ENCODE assay signal across 1 cellular context in the genomic region with DNA sequence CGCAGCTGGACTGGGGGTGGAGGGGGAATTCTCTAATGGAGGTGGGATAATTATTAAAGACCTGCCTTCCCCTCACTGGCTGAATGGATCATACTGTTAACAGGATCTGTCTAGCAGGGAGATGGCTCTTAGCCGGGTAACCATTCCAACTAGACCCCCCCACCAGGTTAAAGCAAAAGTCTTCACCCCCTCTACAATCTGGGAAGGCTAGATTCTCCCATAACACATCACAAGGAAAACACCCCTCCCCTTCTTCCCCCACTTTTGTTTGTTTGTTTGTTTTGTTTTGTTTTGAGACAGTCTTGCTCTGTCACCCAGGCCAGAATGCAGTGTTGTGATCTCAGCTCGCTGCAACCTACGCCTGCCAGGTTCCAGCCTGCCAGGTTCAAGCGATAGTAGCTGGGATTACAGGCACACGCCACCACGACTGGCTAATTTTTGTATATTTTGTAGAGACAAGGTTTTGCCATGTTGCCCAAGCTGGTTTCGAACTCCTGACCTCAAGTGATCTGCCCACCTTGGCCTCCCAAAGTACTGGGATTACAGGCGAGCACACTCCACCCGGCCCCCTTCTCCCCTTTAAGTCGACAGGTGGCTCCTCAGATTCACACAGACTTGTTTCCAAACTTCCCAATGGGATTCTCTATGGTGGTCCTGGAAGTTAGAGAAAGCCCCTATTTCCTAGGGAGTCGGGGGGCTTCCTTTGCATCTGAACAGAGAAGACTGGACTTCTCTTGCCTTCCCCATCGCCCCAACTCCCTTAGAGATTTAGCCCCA.
TF ChIP-seq lines count a peak whose summit lies in the region.

No MANE protein-coding gene starts in this region.

TF ChIP-seq in K562, 482 proteins besides CTCF, POLR2A, EP300 and RAD21:
- TF ChIP-seq ELF1 (tag; IDR thresholded peaks at IDR 0.05) (no peak), ZNF165 (CRISPR knock-in tag; IDR thresholded peaks at IDR 0.05; ENCODE audit: borderline replicate concordance) (no peak), SUPT5H (IDR thresholded peaks at IDR 0.05) (0 out of 2 replicates have a peak, but pooled peaks have one; percentile 13), ZFP36 (IDR thresholded peaks at IDR 0.05; ENCODE audit: low read depth, low read length, partially characterized antibody) (no peak), KAT8 (IDR thresholded peaks at IDR 0.05; ENCODE audit: low read depth) (no peak)
- TF ChIP-seq, protein P1, sequence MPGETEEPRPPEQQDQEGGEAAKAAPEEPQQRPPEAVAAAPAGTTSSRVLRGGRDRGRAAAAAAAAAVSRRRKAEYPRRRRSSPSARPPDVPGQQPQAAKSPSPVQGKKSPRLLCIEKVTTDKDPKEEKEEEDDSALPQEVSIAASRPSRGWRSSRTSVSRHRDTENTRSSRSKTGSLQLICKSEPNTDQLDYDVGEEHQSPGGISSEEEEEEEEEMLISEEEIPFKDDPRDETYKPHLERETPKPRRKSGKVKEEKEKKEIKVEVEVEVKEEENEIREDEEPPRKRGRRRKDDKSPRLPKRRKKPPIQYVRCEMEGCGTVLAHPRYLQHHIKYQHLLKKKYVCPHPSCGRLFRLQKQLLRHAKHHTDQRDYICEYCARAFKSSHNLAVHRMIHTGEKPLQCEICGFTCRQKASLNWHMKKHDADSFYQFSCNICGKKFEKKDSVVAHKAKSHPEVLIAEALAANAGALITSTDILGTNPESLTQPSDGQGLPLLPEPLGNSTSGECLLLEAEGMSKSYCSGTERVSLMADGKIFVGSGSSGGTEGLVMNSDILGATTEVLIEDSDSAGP (CRISPR knock-in tag; IDR thresholded peaks at IDR 0.05) = no peak
- TF ChIP-seq, protein P2, sequence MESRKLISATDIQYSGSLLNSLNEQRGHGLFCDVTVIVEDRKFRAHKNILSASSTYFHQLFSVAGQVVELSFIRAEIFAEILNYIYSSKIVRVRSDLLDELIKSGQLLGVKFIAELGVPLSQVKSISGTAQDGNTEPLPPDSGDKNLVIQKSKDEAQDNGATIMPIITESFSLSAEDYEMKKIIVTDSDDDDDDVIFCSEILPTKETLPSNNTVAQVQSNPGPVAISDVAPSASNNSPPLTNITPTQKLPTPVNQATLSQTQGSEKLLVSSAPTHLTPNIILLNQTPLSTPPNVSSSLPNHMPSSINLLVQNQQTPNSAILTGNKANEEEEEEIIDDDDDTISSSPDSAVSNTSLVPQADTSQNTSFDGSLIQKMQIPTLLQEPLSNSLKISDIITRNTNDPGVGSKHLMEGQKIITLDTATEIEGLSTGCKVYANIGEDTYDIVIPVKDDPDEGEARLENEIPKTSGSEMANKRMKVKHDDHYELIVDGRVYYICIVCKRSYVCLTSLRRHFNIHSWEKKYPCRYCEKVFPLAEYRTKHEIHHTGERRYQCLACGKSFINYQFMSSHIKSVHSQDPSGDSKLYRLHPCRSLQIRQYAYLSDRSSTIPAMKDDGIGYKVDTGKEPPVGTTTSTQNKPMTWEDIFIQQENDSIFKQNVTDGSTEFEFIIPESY (CRISPR knock-in tag; IDR thresholded peaks at IDR 0.05) = no peak
- TF ChIP-seq, protein P3, sequence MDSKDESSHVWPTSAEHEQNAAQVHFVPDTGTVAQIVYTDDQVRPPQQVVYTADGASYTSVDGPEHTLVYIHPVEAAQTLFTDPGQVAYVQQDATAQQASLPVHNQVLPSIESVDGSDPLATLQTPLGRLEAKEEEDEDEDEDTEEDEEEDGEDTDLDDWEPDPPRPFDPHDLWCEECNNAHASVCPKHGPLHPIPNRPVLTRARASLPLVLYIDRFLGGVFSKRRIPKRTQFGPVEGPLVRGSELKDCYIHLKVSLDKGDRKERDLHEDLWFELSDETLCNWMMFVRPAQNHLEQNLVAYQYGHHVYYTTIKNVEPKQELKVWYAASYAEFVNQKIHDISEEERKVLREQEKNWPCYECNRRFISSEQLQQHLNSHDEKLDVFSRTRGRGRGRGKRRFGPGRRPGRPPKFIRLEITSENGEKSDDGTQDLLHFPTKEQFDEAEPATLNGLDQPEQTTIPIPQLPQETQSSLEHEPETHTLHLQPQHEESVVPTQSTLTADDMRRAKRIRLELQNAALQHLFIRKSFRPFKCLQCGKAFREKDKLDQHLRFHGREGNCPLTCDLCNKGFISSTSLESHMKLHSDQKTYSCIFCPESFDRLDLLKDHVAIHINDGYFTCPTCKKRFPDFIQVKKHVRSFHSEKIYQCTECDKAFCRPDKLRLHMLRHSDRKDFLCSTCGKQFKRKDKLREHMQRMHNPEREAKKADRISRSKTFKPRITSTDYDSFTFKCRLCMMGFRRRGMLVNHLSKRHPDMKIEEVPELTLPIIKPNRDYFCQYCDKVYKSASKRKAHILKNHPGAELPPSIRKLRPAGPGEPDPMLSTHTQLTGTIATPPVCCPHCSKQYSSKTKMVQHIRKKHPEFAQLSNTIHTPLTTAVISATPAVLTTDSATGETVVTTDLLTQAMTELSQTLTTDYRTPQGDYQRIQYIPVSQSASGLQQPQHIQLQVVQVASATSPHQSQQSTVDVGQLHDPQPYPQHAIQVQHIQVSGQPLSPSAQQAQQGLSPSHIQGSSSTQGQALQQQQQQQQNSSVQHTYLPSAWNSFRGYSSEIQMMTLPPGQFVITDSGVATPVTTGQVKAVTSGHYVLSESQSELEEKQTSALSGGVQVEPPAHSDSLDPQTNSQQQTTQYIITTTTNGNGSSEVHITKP (IDR thresholded peaks at IDR 0.05; ENCODE audit: partially characterized antibody) = peak; percentile 87
